8 cellular contexts compared by ENCODE assay signal in the genomic region with DNA sequence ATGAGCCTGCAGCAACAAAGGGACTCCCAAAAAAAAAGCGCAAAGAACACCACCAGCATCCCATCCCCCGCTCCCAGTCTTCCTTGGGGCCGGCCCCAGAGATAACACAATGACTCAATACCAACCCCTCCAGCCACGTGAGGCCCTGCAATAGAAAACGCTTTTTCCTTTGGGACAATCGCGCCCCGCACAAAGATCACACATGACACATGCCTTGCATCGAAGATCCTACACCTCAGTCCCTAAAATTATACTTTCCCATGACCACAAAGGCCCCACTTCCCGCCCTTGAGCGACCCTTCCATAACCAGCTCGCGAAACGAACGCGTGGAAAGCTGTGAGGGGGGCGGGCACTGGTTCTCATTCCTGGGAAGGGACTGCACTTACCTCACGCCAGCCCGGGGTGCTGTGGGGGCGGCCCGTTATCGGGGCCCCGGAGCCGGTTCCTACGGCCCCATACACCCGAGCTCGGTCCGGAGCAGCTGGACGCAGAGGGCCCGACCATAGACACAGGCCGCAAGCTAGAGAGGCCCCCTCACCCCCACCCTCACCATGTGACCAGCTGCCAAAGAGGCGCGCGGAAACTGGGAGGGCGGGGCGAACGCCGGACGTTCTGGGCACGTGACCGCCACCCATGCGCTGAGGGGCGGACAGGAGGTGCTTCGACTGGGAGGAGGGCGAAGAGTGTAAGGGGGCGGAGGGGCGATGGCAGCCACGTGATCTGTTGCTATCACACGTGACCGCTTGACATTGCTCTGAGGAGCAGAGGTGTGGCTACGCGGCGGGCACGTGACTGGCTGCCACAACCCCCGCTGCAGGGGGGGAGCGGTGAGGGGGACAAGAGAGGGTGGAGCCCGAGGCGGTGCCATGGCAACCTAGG. TPM values are rescaled to one million over a fixed set of nuclear protein-coding genes. Genes with fewer than 3 reads are reported as not detected.
DNase-seq lines count a peak whose midpoint lies in the region; ATAC-seq and TF ChIP-seq lines count a peak whose summit lies in the region.

Gene CDK4, minus strand, starts transcription at position 523 of the 880 bp plus-strand sequence. CDS start 593 bp downstream, outside the sequence.

- no peaks in the 10 kb centered on the region for H3K9me3 ChIP-seq in fibroblast of lung (ENCODE audit: control insufficient read depth, insufficient read depth, low read depth, low read length)
- H3K9me3 ChIP-seq in naive thymus-derived CD4-positive, alpha-beta T cell (ENCODE audit: control insufficient read depth in 2 of 3, low read length in 3 of 3), result no peaks in the 10 kb centered on the region

- peaks cover 4% of the 10 kb centered on the region for H3K4me1 ChIP-seq in fibroblast of lung (ENCODE audit: control insufficient read depth, extremely low read depth, insufficient read depth, low read length)
- H3K4me1 ChIP-seq in naive thymus-derived CD4-positive, alpha-beta T cell (ENCODE audit: control insufficient read depth in 2 of 2, insufficient read depth in 2 of 2, low read length in 2 of 2), result peaks cover 32 to 42% of the 10 kb centered on the region in 2 donors

- ATAC-seq in activated T-helper 17 cell treated with anti-CD3 and anti-CD28 coated beads, Interleukin-2, amount 50 U/mL, for 72 hours (replicated peaks), result peak; percentile 80
- peak; percentile 89 for ATAC-seq in naive thymus-derived CD4-positive, alpha-beta T cell
- ATAC-seq in stimulated activated naive B cell treated with anti-CD40 and anti-IgM and Interleukin-4, amounts not matched to agents 10 μg/mL and 1 μg/mL and 100 μg/mL, for 72 hours (replicated peaks), result peak; percentile 77 to 84

- peak within 1 kb of the TSS; percentile 97 for H3K27ac Mint-ChIP-seq in activated T-helper 17 cell treated with anti-CD3 and anti-CD28 coated beads, Interleukin-2, amount 50 U/mL, for 72 hours
- peak within 1 kb of the TSS; percentile 86 to 99 (median 93) for H3K27ac Mint-ChIP-seq in naive thymus-derived CD4-positive, alpha-beta T cell
- peak within 1 kb of the TSS; percentile 94 for H3K27ac Mint-ChIP-seq in stimulated activated naive B cell treated with anti-CD40 and anti-IgM and Interleukin-4, amounts not matched to agents 10 μg/mL and 1 μg/mL and 100 μg/mL, for 72 hours

- TF ChIP-seq CTCF in LNCaP clone FGC (IDR thresholded peaks at IDR 0.05; ENCODE audit: control insufficient read depth, extremely low read depth, insufficient read depth) (no peak), RWPE1 (conservative IDR thresholded peaks at IDR 0.05; ENCODE audit: low read depth) (no peak), fibroblast of lung (conservative IDR thresholded peaks at IDR 0.05 in 1 of 2, IDR thresholded peaks at IDR 0.05 in 1 of 2; ENCODE audit: low read depth in 1 of 2, low read length in 2 of 2) (no peak)

- peaks cover 65% of the 10 kb centered on the region for H3K36me3 Mint-ChIP-seq in activated T-helper 17 cell treated with anti-CD3 and anti-CD28 coated beads, Interleukin-2, amount 50 U/mL, for 72 hours (ENCODE audit: low read depth)
- peaks cover 3 to 27% (median 7%) of the 10 kb centered on the region in 5 donors for H3K36me3 Mint-ChIP-seq in naive thymus-derived CD4-positive, alpha-beta T cell
- peaks cover 37 to 44% of the 10 kb centered on the region in 2 donors for H3K36me3 Mint-ChIP-seq in stimulated activated naive B cell treated with anti-CD40 and anti-IgM and Interleukin-4, amounts not matched to agents 10 μg/mL and 1 μg/mL and 100 μg/mL, for 72 hours

- peak; percentile 100 for DNase-seq in Daoy (ENCODE audit: low read depth)
- DNase-seq in GOT3 (lab: John Stamatoyannopoulos, UW), result peak; percentile 100
- peak; percentile 99 for DNase-seq in LNCaP clone FGC (ENCODE audit: low read depth)
- peak; percentile 98 for DNase-seq in RWPE1 (ENCODE audit: low spot score)
- peak; percentile 100 for DNase-seq in fibroblast of lung (ENCODE audit: low read depth in 2 of 2)
- peak; percentile 92 to 100 (median 99) for DNase-seq in naive thymus-derived CD4-positive, alpha-beta T cell
- DNase-seq in stimulated activated naive B cell treated with anti-CD40 and anti-IgM and Interleukin-4, amounts not matched to agents 10 μg/mL and 1 μg/mL and 100 μg/mL, for 72 hours, result peak; percentile 99

- intact Hi-C loops in naive thymus-derived CD4-positive, alpha-beta T cell (cut with micrococcal nuclease), result loop anchor here (1.0 to 10.0 kb wide), 16 partner anchors 8 to 1927 kb away; partner anchors contain the start of genes ATP23 (in 2 of the 2), DDIT3 (in 2 of the 2), TSFM (in 2 of the 2) and ARHGAP9 (in 1 of the 2)

- CTCF ChIA-PET in RWPE1 (lab: Yijun Ruan, JAX), result interaction anchor here (0.8 kb wide), 1 partner anchor 26 kb away, joined by 3 read pairs; no protein-coding TSS in a partner anchor
- CTCF ChIA-PET in naive thymus-derived CD4-positive, alpha-beta T cell (lab: Charles Lee), result interaction anchor here (0.8 kb wide), 1 partner anchor 167 kb away, joined by 3 read pairs; no protein-coding TSS in a partner anchor

- POLR2A ChIA-PET in RWPE1 (lab: Yijun Ruan, JAX; ENCODE audit: low non-redundant PET), result no interaction called here
- POLR2A ChIA-PET in naive thymus-derived CD4-positive, alpha-beta T cell (lab: Charles Lee), result interaction anchor here (0.8 to 1.0 kb wide), 4 partner anchors 9 to 58 kb away, joined by 3 to 9 read pairs (median 4); partner anchors contain the start of gene OS9

- peak within 1 kb of the TSS; percentile 68 for H2AFZ ChIP-seq in fibroblast of lung (ENCODE audit: low read length)

- peaks cover 24% of the 10 kb centered on the region for H3K79me2 ChIP-seq in fibroblast of lung (ENCODE audit: control insufficient read depth, insufficient read depth, low read length)

- no peaks in the 10 kb centered on the region for H3K9me3 Mint-ChIP-seq in activated T-helper 17 cell treated with anti-CD3 and anti-CD28 coated beads, Interleukin-2, amount 50 U/mL, for 72 hours
- no peaks in the 10 kb centered on the region for H3K9me3 Mint-ChIP-seq in naive thymus-derived CD4-positive, alpha-beta T cell
- H3K9me3 Mint-ChIP-seq in stimulated activated naive B cell treated with anti-CD40 and anti-IgM and Interleukin-4, amounts not matched to agents 10 μg/mL and 1 μg/mL and 100 μg/mL, for 72 hours, result no peaks in the 10 kb centered on the region

- H3K4me2 ChIP-seq in fibroblast of lung (ENCODE audit: extremely low read depth, insufficient read depth, low read length), result peak within 1 kb of the TSS; percentile 93

- H3K27me3 Mint-ChIP-seq in activated T-helper 17 cell treated with anti-CD3 and anti-CD28 coated beads, Interleukin-2, amount 50 U/mL, for 72 hours, result no peaks in the 10 kb centered on the region
- peaks cover 0 to 2% (median 0%) of the 10 kb centered on the region in 5 donors for H3K27me3 Mint-ChIP-seq in naive thymus-derived CD4-positive, alpha-beta T cell
- H3K27me3 Mint-ChIP-seq in stimulated activated naive B cell treated with anti-CD40 and anti-IgM and Interleukin-4, amounts not matched to agents 10 μg/mL and 1 μg/mL and 100 μg/mL, for 72 hours, result no peaks in the 10 kb centered on the region

- peak within 1 kb of the TSS; percentile 100 for H3K4me3 Mint-ChIP-seq in activated T-helper 17 cell treated with anti-CD3 and anti-CD28 coated beads, Interleukin-2, amount 50 U/mL, for 72 hours
- H3K4me3 Mint-ChIP-seq in naive thymus-derived CD4-positive, alpha-beta T cell, result peak within 1 kb of the TSS; percentile 82 to 98 (median 92)
- peak within 1 kb of the TSS; percentile 93 to 98 for H3K4me3 Mint-ChIP-seq in stimulated activated naive B cell treated with anti-CD40 and anti-IgM and Interleukin-4, amounts not matched to agents 10 μg/mL and 1 μg/mL and 100 μg/mL, for 72 hours

- H3K9ac ChIP-seq in fibroblast of lung (ENCODE audit: insufficient read depth, low read length), result peak within 1 kb of the TSS; percentile 93

- H3K27ac ChIP-seq in RWPE1 (peak within 1 kb of the TSS; percentile 81), fibroblast of lung (ENCODE audit: insufficient read depth, low read length) (peak within 1 kb of the TSS; percentile 98)
- peak within 1 kb of the TSS; percentile 90 for H3K27ac ChIP-seq in naive thymus-derived CD4-positive, alpha-beta T cell (ENCODE audit: low read depth, low read length)

- peaks cover 42% of the 10 kb centered on the region for H3K4me1 Mint-ChIP-seq in activated T-helper 17 cell treated with anti-CD3 and anti-CD28 coated beads, Interleukin-2, amount 50 U/mL, for 72 hours
- peaks cover 35 to 62% (median 59%) of the 10 kb centered on the region in 7 donors for H3K4me1 Mint-ChIP-seq in naive thymus-derived CD4-positive, alpha-beta T cell
- H3K4me1 Mint-ChIP-seq in stimulated activated naive B cell treated with anti-CD40 and anti-IgM and Interleukin-4, amounts not matched to agents 10 μg/mL and 1 μg/mL and 100 μg/mL, for 72 hours, result peaks cover 35 to 65% of the 10 kb centered on the region in 2 donors

- H3K4me3 ChIP-seq in LNCaP clone FGC (ENCODE audit: low read depth, low read length) (peak within 1 kb of the TSS; percentile 98), fibroblast of lung (replicated peaks in 1 of 4; ENCODE audit: control extremely low read depth in 1 of 4, insufficient read depth in 1 of 4, low read depth in 3 of 4, low read length in 4 of 4) (peak within 1 kb of the TSS; percentile 91 to 96 (median 94))
- peak within 1 kb of the TSS; percentile 79 for H3K4me3 ChIP-seq in naive thymus-derived CD4-positive, alpha-beta T cell (ENCODE audit: low read length)

- H4K20me1 ChIP-seq in fibroblast of lung (ENCODE audit: control insufficient read depth, extremely low read depth, insufficient read depth, low read length), result no peaks in the 10 kb centered on the region

- H3K27me3 ChIP-seq in fibroblast of lung (ENCODE audit: control insufficient read depth, insufficient read depth, low read length), result peaks cover 13% of the 10 kb centered on the region
- H3K27me3 ChIP-seq in naive thymus-derived CD4-positive, alpha-beta T cell (ENCODE audit: control insufficient read depth in 2 of 2, insufficient read depth in 2 of 2, low read length in 2 of 2), result no peaks in the 10 kb centered on the region

- H3K36me3 ChIP-seq in fibroblast of lung (ENCODE audit: control insufficient read depth, insufficient read depth, low read length), result peaks cover 10% of the 10 kb centered on the region
- H3K36me3 ChIP-seq in naive thymus-derived CD4-positive, alpha-beta T cell (ENCODE audit: control insufficient read depth in 2 of 3, insufficient read depth in 3 of 3, low read length in 3 of 3), result peaks cover 0 to 18% (median 5%) of the 10 kb centered on the region in 3 experiments

RNA-seq across cellular contexts. Expression of gene CDK4, which starts in this region (rescaled TPM):
- 317 and 359 TPM in 2 replicates for total RNA-seq in Daoy (2014; rRNA removed; shearing (Covaris generic))
- 100 to 1,000 TPM; 132 to 242 TPM for total RNA-seq in activated T-helper 17 cell treated with anti-CD3 and anti-CD28 coated beads, Interleukin-2, amount 50 U/mL, for 72 hours
- total RNA-seq in fibroblast of lung, result 183 and 257 TPM in 2 replicates
- polyA plus RNA-seq in fibroblast of lung, result 233 and 324 TPM in 2 replicates
- polyA plus RNA-seq in fibroblast of lung (2012), result 130 and 187 TPM in 2 replicates
- 210 and 282 TPM in 2 replicates for polyA minus RNA-seq in fibroblast of lung (ENCODE audit: low replicate concordance)
- total RNA-seq in naive thymus-derived CD4-positive, alpha-beta T cell, result 100 to 1,000 TPM in 1 of 5 experiments, 10 to 100 TPM in 4; 23.8 to 108 (median 42.9) TPM
- polyA plus RNA-seq in naive thymus-derived CD4-positive, alpha-beta T cell, result 100 to 1,000 TPM in 1 of 2 donors, 10 to 100 TPM in 1; 77.6 to 105 TPM

Comparison
In these comparisons a context has a peak if more than half of its experiments do, and no peak if none do; other contexts are left out.
1. Peak in every context shown above with its lines: DNase-seq, ATAC-seq, H3K4me3 ChIP-seq and H3K27ac ChIP-seq.